1 cellular context compared by ENCODE assay signal in the genomic region with DNA sequence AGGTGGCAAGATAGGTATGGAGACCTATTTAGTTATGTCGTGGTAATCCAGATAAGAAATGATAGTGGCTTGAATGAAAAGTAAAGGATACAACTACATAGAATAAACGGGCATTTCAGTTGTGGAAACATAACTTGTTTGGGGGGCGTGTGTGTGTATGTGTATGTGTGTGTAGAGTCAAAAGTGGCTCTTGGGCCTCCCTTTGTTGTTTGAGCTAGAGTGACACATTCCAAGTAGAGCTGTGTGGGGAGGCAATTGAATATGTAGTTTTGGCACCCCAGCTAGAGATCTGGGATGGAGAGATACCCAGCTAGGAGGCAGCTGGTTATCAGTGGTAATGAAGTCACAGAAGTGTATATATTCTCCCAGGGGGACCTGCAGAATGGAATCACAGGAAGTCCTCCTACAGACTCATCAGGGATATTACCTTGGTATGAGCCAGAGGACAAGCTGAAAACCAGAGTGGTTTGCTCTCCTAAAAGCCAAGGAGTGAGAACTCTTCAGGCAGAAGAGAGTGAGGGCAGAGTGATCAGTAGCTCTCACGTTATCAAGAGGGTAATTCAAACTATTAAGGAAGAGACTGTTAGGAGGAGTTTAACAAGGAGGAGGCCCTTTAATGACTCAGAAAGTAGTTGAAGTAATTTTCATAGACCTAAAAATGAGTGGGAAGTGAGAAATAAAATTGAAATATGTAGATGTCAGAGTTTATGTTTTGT.
TF ChIP-seq lines count a peak whose summit lies in the region.

No MANE protein-coding gene starts in this region.

TF ChIP-seq in K562, 482 proteins besides CTCF, POLR2A, EP300 and RAD21 (continued from another document and continues in another):
- TF ChIP-seq, protein P1, sequence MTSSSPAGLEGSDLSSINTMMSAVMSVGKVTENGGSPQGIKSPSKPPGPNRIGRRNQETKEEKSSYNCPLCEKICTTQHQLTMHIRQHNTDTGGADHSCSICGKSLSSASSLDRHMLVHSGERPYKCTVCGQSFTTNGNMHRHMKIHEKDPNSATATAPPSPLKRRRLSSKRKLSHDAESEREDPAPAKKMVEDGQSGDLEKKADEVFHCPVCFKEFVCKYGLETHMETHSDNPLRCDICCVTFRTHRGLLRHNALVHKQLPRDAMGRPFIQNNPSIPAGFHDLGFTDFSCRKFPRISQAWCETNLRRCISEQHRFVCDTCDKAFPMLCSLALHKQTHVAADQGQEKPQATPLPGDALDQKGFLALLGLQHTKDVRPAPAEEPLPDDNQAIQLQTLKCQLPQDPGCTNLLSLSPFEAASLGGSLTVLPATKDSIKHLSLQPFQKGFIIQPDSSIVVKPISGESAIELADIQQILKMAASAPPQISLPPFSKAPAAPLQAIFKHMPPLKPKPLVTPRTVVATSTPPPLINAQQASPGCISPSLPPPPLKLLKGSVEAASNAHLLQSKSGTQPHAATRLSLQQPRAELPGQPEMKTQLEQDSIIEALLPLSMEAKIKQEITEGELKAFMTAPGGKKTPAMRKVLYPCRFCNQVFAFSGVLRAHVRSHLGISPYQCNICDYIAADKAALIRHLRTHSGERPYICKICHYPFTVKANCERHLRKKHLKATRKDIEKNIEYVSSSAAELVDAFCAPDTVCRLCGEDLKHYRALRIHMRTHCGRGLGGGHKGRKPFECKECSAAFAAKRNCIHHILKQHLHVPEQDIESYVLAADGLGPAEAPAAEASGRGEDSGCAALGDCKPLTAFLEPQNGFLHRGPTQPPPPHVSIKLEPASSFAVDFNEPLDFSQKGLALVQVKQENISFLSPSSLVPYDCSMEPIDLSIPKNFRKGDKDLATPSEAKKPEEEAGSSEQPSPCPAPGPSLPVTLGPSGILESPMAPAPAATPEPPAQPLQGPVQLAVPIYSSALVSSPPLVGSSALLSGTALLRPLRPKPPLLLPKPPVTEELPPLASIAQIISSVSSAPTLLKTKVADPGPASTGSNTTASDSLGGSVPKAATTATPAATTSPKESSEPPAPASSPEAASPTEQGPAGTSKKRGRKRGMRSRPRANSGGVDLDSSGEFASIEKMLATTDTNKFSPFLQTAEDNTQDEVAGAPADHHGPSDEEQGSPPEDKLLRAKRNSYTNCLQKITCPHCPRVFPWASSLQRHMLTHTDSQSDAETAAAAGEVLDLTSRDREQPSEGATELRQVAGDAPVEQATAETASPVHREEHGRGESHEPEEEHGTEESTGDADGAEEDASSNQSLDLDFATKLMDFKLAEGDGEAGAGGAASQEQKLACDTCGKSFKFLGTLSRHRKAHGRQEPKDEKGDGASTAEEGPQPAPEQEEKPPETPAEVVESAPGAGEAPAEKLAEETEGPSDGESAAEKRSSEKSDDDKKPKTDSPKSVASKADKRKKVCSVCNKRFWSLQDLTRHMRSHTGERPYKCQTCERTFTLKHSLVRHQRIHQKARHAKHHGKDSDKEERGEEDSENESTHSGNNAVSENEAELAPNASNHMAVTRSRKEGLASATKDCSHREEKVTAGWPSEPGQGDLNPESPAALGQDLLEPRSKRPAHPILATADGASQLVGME (CRISPR knock-in tag; IDR thresholded peaks at IDR 0.05), result no peak
- TF ChIP-seq SMAD1 (IDR thresholded peaks at IDR 0.05; ENCODE audit: low read depth, low read length, partially characterized antibody) (no peak), CAMTA2 (CRISPR knock-in tag; conservative IDR thresholded peaks at IDR 0.05) (no peak), ZNF133 (CRISPR knock-in tag; IDR thresholded peaks at IDR 0.05) (no peak), NUFIP1 (IDR thresholded peaks at IDR 0.05; ENCODE audit: partially characterized antibody) (peak; percentile 33), KLF1 (tag; IDR thresholded peaks at IDR 0.05) (no peak), ZFX (CRISPR knock-in tag; IDR thresholded peaks at IDR 0.05) (no peak), ZNF75A (CRISPR knock-in tag; IDR thresholded peaks at IDR 0.05) (no peak), ZNF124 (CRISPR knock-in tag; IDR thresholded peaks at IDR 0.05) (no peak), MCM7 (IDR thresholded peaks at IDR 0.05) (no peak), KLF6 (CRISPR knock-in tag; IDR thresholded peaks at IDR 0.05; ENCODE audit: borderline replicate concordance) (no peak), C11orf30 (IDR thresholded peaks at IDR 0.05; ENCODE audit: low read depth) (no peak), CXXC5 (CRISPR knock-in tag; IDR thresholded peaks at IDR 0.05) (no peak; the same call in 1 of the 2 replicates), USF2 (CRISPR knock-in tag; IDR thresholded peaks at IDR 0.05) (no peak), ZNF511 (CRISPR knock-in tag; IDR thresholded peaks at IDR 0.05) (no peak), HDAC2 (IDR thresholded peaks at IDR 0.05) (peak; percentile 89), ETV5 (CRISPR knock-in tag; IDR thresholded peaks at IDR 0.05; ENCODE audit: low read depth) (peak; percentile 85), FOXK2 (conservative IDR thresholded peaks at IDR 0.05 in 1 of 2, IDR thresholded peaks at IDR 0.05 in 1 of 2; ENCODE audit: low read depth in 2 of 2) (peak; percentile 54 to 70; a peak in 3 of 4 replicates), SAFB2 (IDR thresholded peaks at IDR 0.05; ENCODE audit: borderline replicate concordance, low read depth, low read length, severe bottlenecking) (no peak), ZNF518B (CRISPR knock-in tag; IDR thresholded peaks at IDR 0.05) (no peak), CLOCK (CRISPR knock-in tag; IDR thresholded peaks at IDR 0.05; ENCODE audit: borderline replicate concordance) (no peak), KDM5B (IDR thresholded peaks at IDR 0.05; ENCODE audit: insufficient replicate concordance, low read depth, low read length) (no peak), ZC3H4 (CRISPR knock-in tag; IDR thresholded peaks at IDR 0.05; ENCODE audit: borderline replicate concordance) (no peak), ZMIZ1 (IDR thresholded peaks at IDR 0.05; ENCODE audit: low read depth in 2 of 2, low read length in 2 of 2) (peak in 1 of 2 experiments; percentile 91; a peak in 2 of 4 replicates)
- TF ChIP-seq, protein P2, sequence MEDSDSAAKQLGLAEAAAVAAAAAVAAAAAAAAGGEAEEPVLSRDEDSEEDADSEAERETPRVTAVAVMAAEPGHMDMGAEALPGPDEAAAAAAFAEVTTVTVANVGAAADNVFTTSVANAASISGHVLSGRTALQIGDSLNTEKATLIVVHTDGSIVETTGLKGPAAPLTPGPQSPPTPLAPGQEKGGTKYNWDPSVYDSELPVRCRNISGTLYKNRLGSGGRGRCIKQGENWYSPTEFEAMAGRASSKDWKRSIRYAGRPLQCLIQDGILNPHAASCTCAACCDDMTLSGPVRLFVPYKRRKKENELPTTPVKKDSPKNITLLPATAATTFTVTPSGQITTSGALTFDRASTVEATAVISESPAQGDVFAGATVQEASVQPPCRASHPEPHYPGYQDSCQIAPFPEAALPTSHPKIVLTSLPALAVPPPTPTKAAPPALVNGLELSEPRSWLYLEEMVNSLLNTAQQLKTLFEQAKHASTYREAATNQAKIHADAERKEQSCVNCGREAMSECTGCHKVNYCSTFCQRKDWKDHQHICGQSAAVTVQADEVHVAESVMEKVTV (CRISPR knock-in tag; IDR thresholded peaks at IDR 0.05), result 0 out of 2 replicates have a peak, but pooled peaks have one; percentile 16
- TF ChIP-seq, protein P3, sequence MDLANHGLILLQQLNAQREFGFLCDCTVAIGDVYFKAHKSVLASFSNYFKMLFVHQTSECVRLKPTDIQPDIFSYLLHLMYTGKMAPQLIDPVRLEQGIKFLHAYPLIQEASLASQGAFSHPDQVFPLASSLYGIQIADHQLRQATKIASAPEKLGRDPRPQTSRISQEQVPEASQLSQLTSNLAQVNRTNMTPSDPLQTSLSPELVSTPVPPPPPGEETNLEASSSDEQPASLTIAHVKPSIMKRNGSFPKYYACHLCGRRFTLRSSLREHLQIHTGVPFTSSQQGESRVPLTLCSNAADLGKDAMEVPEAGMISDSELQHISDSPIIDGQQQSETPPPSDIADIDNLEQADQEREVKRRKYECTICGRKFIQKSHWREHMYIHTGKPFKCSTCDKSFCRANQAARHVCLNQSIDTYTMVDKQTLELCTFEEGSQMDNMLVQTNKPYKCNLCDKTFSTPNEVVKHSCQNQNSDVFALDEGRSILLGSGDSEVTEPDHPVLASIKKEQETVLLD (IDR thresholded peaks at IDR 0.05), result 0 out of 2 replicates have a peak, but pooled peaks have one; percentile 53
- TF ChIP-seq, protein P4, sequence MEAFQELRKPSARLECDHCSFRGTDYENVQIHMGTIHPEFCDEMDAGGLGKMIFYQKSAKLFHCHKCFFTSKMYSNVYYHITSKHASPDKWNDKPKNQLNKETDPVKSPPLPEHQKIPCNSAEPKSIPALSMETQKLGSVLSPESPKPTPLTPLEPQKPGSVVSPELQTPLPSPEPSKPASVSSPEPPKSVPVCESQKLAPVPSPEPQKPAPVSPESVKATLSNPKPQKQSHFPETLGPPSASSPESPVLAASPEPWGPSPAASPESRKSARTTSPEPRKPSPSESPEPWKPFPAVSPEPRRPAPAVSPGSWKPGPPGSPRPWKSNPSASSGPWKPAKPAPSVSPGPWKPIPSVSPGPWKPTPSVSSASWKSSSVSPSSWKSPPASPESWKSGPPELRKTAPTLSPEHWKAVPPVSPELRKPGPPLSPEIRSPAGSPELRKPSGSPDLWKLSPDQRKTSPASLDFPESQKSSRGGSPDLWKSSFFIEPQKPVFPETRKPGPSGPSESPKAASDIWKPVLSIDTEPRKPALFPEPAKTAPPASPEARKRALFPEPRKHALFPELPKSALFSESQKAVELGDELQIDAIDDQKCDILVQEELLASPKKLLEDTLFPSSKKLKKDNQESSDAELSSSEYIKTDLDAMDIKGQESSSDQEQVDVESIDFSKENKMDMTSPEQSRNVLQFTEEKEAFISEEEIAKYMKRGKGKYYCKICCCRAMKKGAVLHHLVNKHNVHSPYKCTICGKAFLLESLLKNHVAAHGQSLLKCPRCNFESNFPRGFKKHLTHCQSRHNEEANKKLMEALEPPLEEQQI (IDR thresholded peaks at IDR 0.05), result peak; percentile 91
